Comparison of ENCODE assay signal across 33 cellular contexts in the genomic region with DNA sequence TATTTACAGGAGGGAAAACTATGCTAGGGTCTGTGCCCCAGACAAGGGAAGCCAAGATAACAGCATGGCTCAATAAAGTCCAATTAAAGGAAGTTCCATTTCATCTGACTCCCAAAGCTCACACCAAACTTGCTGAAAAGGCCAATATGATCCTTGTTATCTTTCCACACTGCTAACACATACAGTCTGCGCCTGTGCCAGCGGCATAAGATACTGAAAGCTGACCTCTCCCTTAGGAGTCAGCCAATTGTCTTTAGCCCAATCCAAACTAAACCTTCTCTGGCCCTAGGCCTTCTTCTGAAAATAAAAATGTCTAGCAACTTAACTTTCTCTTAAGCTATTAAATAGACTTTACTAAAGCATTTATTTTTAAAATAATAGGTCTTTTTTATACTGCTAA.
DNase-seq lines count a peak whose midpoint lies in the region; ATAC-seq and TF ChIP-seq lines count a peak whose summit lies in the region.
"Had no signal": no experiment of that assay in that cellular context is flagged by ENCODE, and none has a peak within 500 bp of the region (broad histone marks: within the 10 kb centered on the region; RNA-seq: fewer than 3 reads in every experiment).

No MANE protein-coding gene starts in this region.

- H4K8ac ChIP-seq in trophoblast cell (ENCODE audit: low read depth, low read length): no peak overlapping the region

- TF ChIP-seq CTCF in heart left ventricle (IDR thresholded peaks at IDR 0.05) (no peak), right atrium auricular region (IDR thresholded peaks at IDR 0.05) (no peak), left ventricle myocardium inferior (IDR thresholded peaks at IDR 0.05; ENCODE audit: borderline replicate concordance) (no peak)

- H4K91ac ChIP-seq in trophoblast cell (ENCODE audit: low read depth, low read length): no peak overlapping the region

- H3K9ac ChIP-seq in trophoblast cell (ENCODE audit: low read length): no peak overlapping the region
- H3K9ac ChIP-seq: BLaER1; BLaER1 treated with 17β-estradiol and CSF1 and Interleukin-3, amounts not matched to agents 10 nM and 100 nM had no signal

- no peak overlapping the region for H4K12ac ChIP-seq in trophoblast cell (ENCODE audit: low read depth, low read length)

- no peak overlapping the region for H3K27ac ChIP-seq in heart left ventricle
- no peak overlapping the region for H3K27ac ChIP-seq in right atrium auricular region
- H3K27ac ChIP-seq in left ventricle myocardium inferior (replicated peaks): no peak overlapping the region
- no peak overlapping the region for H3K27ac ChIP-seq in trophoblast cell (ENCODE audit: low read depth, low read length)
- H3K27ac ChIP-seq: 22Rv1; A549; BLaER1; BLaER1 treated with 17β-estradiol and CSF1 and Interleukin-3, amounts not matched to agents 10 nM and 100 nM; C4-2B had no signal

- H3K9me3 ChIP-seq in heart left ventricle (no peaks in the 10 kb centered on the region), right atrium auricular region (no peaks in the 10 kb centered on the region), left ventricle myocardium inferior (replicated peaks) (no peaks in the 10 kb centered on the region), trophoblast cell (ENCODE audit: insufficient read depth, low read depth, low read length) (no peaks in the 10 kb centered on the region)
- H3K9me3 ChIP-seq: A549; BE2C; BLaER1; BLaER1 treated with 17β-estradiol and CSF1 and Interleukin-3, amounts not matched to agents 10 nM and 100 nM; Caco-2 had no signal

- no peak overlapping the region for H3K18ac ChIP-seq in trophoblast cell (ENCODE audit: low read length)

- H2AFZ ChIP-seq in trophoblast cell (ENCODE audit: insufficient read depth, low read length, poor library complexity): no peak overlapping the region

- H3K14ac ChIP-seq in trophoblast cell (ENCODE audit: low read length): no peak overlapping the region

- no peak overlapping the region for H3K23ac ChIP-seq in trophoblast cell (ENCODE audit: low read length)

- H3K4me3 ChIP-seq in heart left ventricle (no peak overlapping the region), right atrium auricular region (no peak overlapping the region), left ventricle myocardium inferior (no peak overlapping the region), trophoblast cell (ENCODE audit: low read depth, low read length) (no peak overlapping the region)
- H3K4me3 ChIP-seq: A549; BLaER1; BLaER1 treated with 17β-estradiol and CSF1 and Interleukin-3, amounts not matched to agents 10 nM and 100 nM had no signal

- no peak for DNase-seq in Right ventricle myocardium superior
- no peak for DNase-seq in cardiac septum (ENCODE audit: low spot score)
- DNase-seq in heart left ventricle: peak in 1 of 5 donors; percentile 47
- no peak for DNase-seq in right atrium auricular region (ENCODE audit: low spot score)
- DNase-seq in left ventricle myocardium superior: no peak
- DNase-seq in left ventricle myocardium inferior: no peak
- peak; percentile 17 for DNase-seq in OCI-M1 (lab: John Stamatoyannopoulos, UW)
- DNase-seq in trophoblast cell: no peak
- DNase-seq: 8988T; ACHN; AML-193; BE2C; C1 segment of cervical spinal cord; Caco-2; Calu3; CD4-positive, alpha-beta memory T cell; CD4-positive, alpha-beta T cell; CD4-positive, CD25-positive, alpha-beta regulatory T cell; CD8-positive, alpha-beta memory T cell; CD8-positive, alpha-beta T cell; COR-L47; DMS 273 treated with DMSO at 0.1 percent for 48 hours; DMS153; DMS53; DMS79; DMS79 treated with DMSO at 0.1 percent for 48 hours; DND-41; EL had no signal

- no peak overlapping the region for H2AK5ac ChIP-seq in trophoblast cell (ENCODE audit: low read length)

- H2BK5ac ChIP-seq in trophoblast cell (ENCODE audit: low read depth, low read length, poor library complexity): no peak overlapping the region

- intact Hi-C loops in Right ventricle myocardium superior (cut with DNase I): no loop called here
- intact Hi-C loops in cardiac septum (cut with DNase I): no loop called here
- intact Hi-C loops in heart left ventricle (cut with DNase I): no loop called here
- intact Hi-C loops in left ventricle myocardium superior (cut with micrococcal nuclease): no loop called here
- intact Hi-C loops in left ventricle myocardium inferior (cut with micrococcal nuclease): no loop called here

- H3K79me1 ChIP-seq in trophoblast cell (ENCODE audit: low read length): no peaks in the 10 kb centered on the region

- H3K27me3 ChIP-seq in heart left ventricle (no peaks in the 10 kb centered on the region), right atrium auricular region (no peaks in the 10 kb centered on the region), left ventricle myocardium inferior (ENCODE audit: low read depth) (no peaks in the 10 kb centered on the region), trophoblast cell (ENCODE audit: insufficient read depth, low read length) (no peaks in the 10 kb centered on the region)
- H3K27me3 ChIP-seq: BE2C; BLaER1; BLaER1 treated with 17β-estradiol and CSF1 and Interleukin-3, amounts not matched to agents 10 nM and 100 nM had no signal

- no peak overlapping the region for H3K4me2 ChIP-seq in trophoblast cell (ENCODE audit: low read length)
- H3K4me2 ChIP-seq: A549; BLaER1; BLaER1 treated with 17β-estradiol and CSF1 and Interleukin-3, amounts not matched to agents 10 nM and 100 nM had no signal

- peak; percentile 25 for ATAC-seq in Right ventricle myocardium superior (ENCODE audit: poor library complexity)
- peak in 3 of 4 donors; percentile 67 to 87 (median 68) for ATAC-seq in heart left ventricle
- ATAC-seq in left ventricle myocardium superior: peak; percentile 65
- ATAC-seq: A549; CD8-positive, alpha-beta T cell had no signal

- H3K4ac ChIP-seq in trophoblast cell (ENCODE audit: low read depth, low read length): no peak overlapping the region

- no peak overlapping the region for H2BK12ac ChIP-seq in trophoblast cell (ENCODE audit: low read length)

- WGBS in heart left ventricle, 4 donors: 6 to 24% (median 19%) methylated on average over 2 of the region's 2 CpGs
- no CpG with 5 or more reads among the region's 2 CpGs for WGBS in trophoblast cell (ENCODE audit: extremely low coverage, insufficient coverage, insufficient read length)

- H3K4me1 ChIP-seq in heart left ventricle (peaks cover 0 to 8% (median 0%) of the 10 kb centered on the region in 12 donors), right atrium auricular region (no peaks in the 10 kb centered on the region), left ventricle myocardium inferior (no peaks in the 10 kb centered on the region), trophoblast cell (ENCODE audit: control insufficient read depth in 1 of 2, insufficient read depth in 2 of 2, low read length in 2 of 2) (no peaks in the 10 kb centered on the region)
- H3K4me1 ChIP-seq: A549; BE2C; BLaER1; BLaER1 treated with 17β-estradiol and CSF1 and Interleukin-3, amounts not matched to agents 10 nM and 100 nM; Caco-2 had no signal

- no peaks in the 10 kb centered on the region for H3K36me3 ChIP-seq in heart left ventricle
- H3K36me3 ChIP-seq in right atrium auricular region: no peaks in the 10 kb centered on the region
- H3K36me3 ChIP-seq in left ventricle myocardium inferior: no peaks in the 10 kb centered on the region
- no peaks in the 10 kb centered on the region for H3K36me3 ChIP-seq in trophoblast cell (ENCODE audit: control insufficient read depth in 1 of 2, insufficient read depth in 2 of 2, low read length in 2 of 2)
- H3K36me3 ChIP-seq: BE2C; BLaER1; BLaER1 treated with 17β-estradiol and CSF1 and Interleukin-3, amounts not matched to agents 10 nM and 100 nM had no signal

- TF ChIP-seq POLR2A in heart left ventricle (IDR thresholded peaks at IDR 0.05): no peak

- no peak overlapping the region for H2BK120ac ChIP-seq in trophoblast cell (ENCODE audit: insufficient read depth, low read length, poor library complexity)

- H3K79me2 ChIP-seq in trophoblast cell (ENCODE audit: control insufficient read depth, insufficient read depth, low read length, poor library complexity): no peaks in the 10 kb centered on the region
